18 cellular contexts compared by ENCODE assay signal in genomic region chr3:107679911-107680310, GRCh38.
A peak's percentile ranks its signal among the peaks of the same experiment; 100 is the strongest.
DNase-seq lines count a peak whose midpoint lies in the region; ATAC-seq and TF ChIP-seq lines count a peak whose summit lies in the region.
"Had no signal": no experiment of that assay in that cellular context is flagged by ENCODE, and none has a peak within 500 bp of the region (broad histone marks: within the 10 kb centered on the region; RNA-seq: fewer than 3 reads in every experiment).

No MANE protein-coding gene starts in this region.

- H3K4me3 Mint-ChIP-seq in activated T-cell treated with anti-CD3 and anti-CD28 coated beads, Interleukin-2, amount 50 U/mL, for 72 hours: no peak overlapping the region
- no peak overlapping the region for H3K4me3 Mint-ChIP-seq in activated T-cell treated with anti-CD3 and anti-CD28 coated beads, Interleukin-2, amount 50 U/mL, for 24 hours
- no peak overlapping the region for H3K4me3 Mint-ChIP-seq in dendritic cell treated with granulocyte-macrophage colony-stimulating factor and Interleukin-4, amounts not matched to agents 40 ng/mL and 50 ng/mL, for 4 days
- H3K4me3 Mint-ChIP-seq: CD8-positive, alpha-beta memory T cell had no signal

- TF ChIP-seq CTCF in tibial artery (IDR thresholded peaks at IDR 0.05): no peak
- no peak for TF ChIP-seq CTCF in ovary (IDR thresholded peaks at IDR 0.05)

- H3K4me3 ChIP-seq in tibial artery: no peak overlapping the region
- no peak overlapping the region for H3K4me3 ChIP-seq in ovary
- H3K4me3 ChIP-seq: BLaER1 had no signal

- H3K36me3 Mint-ChIP-seq in activated T-cell treated with anti-CD3 and anti-CD28 coated beads, Interleukin-2, amount 50 U/mL, for 72 hours (ENCODE audit: insufficient read depth in 2 of 2): no peaks in the 10 kb centered on the region
- H3K36me3 Mint-ChIP-seq in activated T-cell treated with anti-CD3 and anti-CD28 coated beads, Interleukin-2, amount 50 U/mL, for 24 hours (ENCODE audit: low read depth): no peaks in the 10 kb centered on the region
- H3K36me3 Mint-ChIP-seq in dendritic cell treated with granulocyte-macrophage colony-stimulating factor and Interleukin-4, amounts not matched to agents 40 ng/mL and 50 ng/mL, for 4 days (ENCODE audit: low read depth): peaks cover 11% of the 10 kb centered on the region

- H3K27ac ChIP-seq in tibial artery: peak overlapping the region; percentile 42 to 55
- H3K27ac ChIP-seq in ovary: no peak overlapping the region
- H3K27ac ChIP-seq: BLaER1 had no signal

- peak overlapping the region; percentile 25 for H3K27ac Mint-ChIP-seq in activated T-cell treated with anti-CD3 and anti-CD28 coated beads, Interleukin-2, amount 50 U/mL, for 72 hours
- no peak overlapping the region for H3K27ac Mint-ChIP-seq in activated T-cell treated with anti-CD3 and anti-CD28 coated beads, Interleukin-2, amount 50 U/mL, for 24 hours
- peak overlapping the region; percentile 73 for H3K27ac Mint-ChIP-seq in dendritic cell treated with granulocyte-macrophage colony-stimulating factor and Interleukin-4, amounts not matched to agents 40 ng/mL and 50 ng/mL, for 4 days
- H3K27ac Mint-ChIP-seq: CD8-positive, alpha-beta memory T cell had no signal

- TF ChIP-seq POLR2A in ovary (IDR thresholded peaks at IDR 0.05): no peak

- 74 to 91% (median 85%) methylated on average over 1 of the region's 1 CpG for WGBS in ovary, 3 donors

- no peak for ATAC-seq in activated T-cell treated with anti-CD3 and anti-CD28 coated beads, Interleukin-2, amount 50 U/mL, for 72 hours (replicated peaks in 1 of 2)
- ATAC-seq: PC-3 had no signal

- intact Hi-C loops in dendritic cell treated with granulocyte-macrophage colony-stimulating factor and Interleukin-4, amounts not matched to agents 40 ng/mL and 50 ng/mL, for 4 days (cut with micrococcal nuclease): loop anchor here (10.0 kb wide), 3 partner anchors 165 to 795 kb away; no protein-coding TSS in a partner anchor
- intact Hi-C loops in tibial artery (cut with DNase I; ENCODE audit: low total_unique reads) (no loop called here), ovary (cut with DNase I) (loop anchor here in 3 of 4 donors (10.0 kb wide), 3 partner anchors 55 to 245 kb away; no protein-coding TSS in a partner anchor)

- H3K9me3 ChIP-seq in tibial artery (no peaks in the 10 kb centered on the region), ovary (no peaks in the 10 kb centered on the region)
- H3K9me3 ChIP-seq: BLaER1 had no signal

- no peaks in the 10 kb centered on the region for H3K9me3 Mint-ChIP-seq in activated T-cell treated with anti-CD3 and anti-CD28 coated beads, Interleukin-2, amount 50 U/mL, for 72 hours
- no peaks in the 10 kb centered on the region for H3K9me3 Mint-ChIP-seq in activated T-cell treated with anti-CD3 and anti-CD28 coated beads, Interleukin-2, amount 50 U/mL, for 24 hours
- peaks cover 14% of the 10 kb centered on the region for H3K9me3 Mint-ChIP-seq in dendritic cell treated with granulocyte-macrophage colony-stimulating factor and Interleukin-4, amounts not matched to agents 40 ng/mL and 50 ng/mL, for 4 days
- H3K9me3 Mint-ChIP-seq: CD8-positive, alpha-beta memory T cell had no signal

- H3K4me1 Mint-ChIP-seq in activated T-cell treated with anti-CD3 and anti-CD28 coated beads, Interleukin-2, amount 50 U/mL, for 72 hours (ENCODE audit: low read depth): peaks cover 51% of the 10 kb centered on the region
- peaks cover 60% of the 10 kb centered on the region for H3K4me1 Mint-ChIP-seq in activated T-cell treated with anti-CD3 and anti-CD28 coated beads, Interleukin-2, amount 50 U/mL, for 24 hours (ENCODE audit: low read depth)
- peaks cover 45% of the 10 kb centered on the region for H3K4me1 Mint-ChIP-seq in dendritic cell treated with granulocyte-macrophage colony-stimulating factor and Interleukin-4, amounts not matched to agents 40 ng/mL and 50 ng/mL, for 4 days (ENCODE audit: low read depth)

- H3K27me3 ChIP-seq in tibial artery: no peaks in the 10 kb centered on the region
- H3K27me3 ChIP-seq in ovary: no peaks in the 10 kb centered on the region
- H3K27me3 ChIP-seq: BLaER1 had no signal

- no peak for DNase-seq in activated T-cell treated with anti-CD3 and anti-CD28 coated beads, Interleukin-2, amount 50 U/mL, for 72 hours
- DNase-seq in activated T-cell treated with anti-CD3 and anti-CD28 coated beads, Interleukin-2, amount 50 U/mL, for 24 hours: no peak
- DNase-seq in NCI-H69 (lab: John Stamatoyannopoulos, UW) (peak; percentile 21), tibial artery (no peak), ovary (no peak), NCI-H1048 (lab: John Stamatoyannopoulos, UW) (no peak)
- no peak for DNase-seq in activated CD4-positive, CD25-positive, alpha-beta regulatory T cell treated with anti-CD3 and anti-CD28 coated beads, Interleukin-2, amount 50 U/mL, for 72 hours
- DNase-seq: 8988T; CD8-positive, alpha-beta memory T cell; DMS79; KBM-7; NCI-H1436 treated with DMSO at 0.1 percent for 48 hours; NCI-H2081; NCI-H510A; NCI-H82; PC-3 had no signal

- H3K27me3 Mint-ChIP-seq in activated T-cell treated with anti-CD3 and anti-CD28 coated beads, Interleukin-2, amount 50 U/mL, for 72 hours (ENCODE audit: low read depth): no peaks in the 10 kb centered on the region
- H3K27me3 Mint-ChIP-seq in activated T-cell treated with anti-CD3 and anti-CD28 coated beads, Interleukin-2, amount 50 U/mL, for 24 hours: no peaks in the 10 kb centered on the region
- no peaks in the 10 kb centered on the region for H3K27me3 Mint-ChIP-seq in dendritic cell treated with granulocyte-macrophage colony-stimulating factor and Interleukin-4, amounts not matched to agents 40 ng/mL and 50 ng/mL, for 4 days
- H3K27me3 Mint-ChIP-seq: CD8-positive, alpha-beta memory T cell had no signal

- TF ChIP-seq EP300 in ovary (IDR thresholded peaks at IDR 0.05): no peak

- peaks cover 0 to 72% (median 28%) of the 10 kb centered on the region in 4 donors for H3K4me1 ChIP-seq in tibial artery
- no peaks in the 10 kb centered on the region for H3K4me1 ChIP-seq in ovary (ENCODE audit: insufficient read depth)

- no peaks in the 10 kb centered on the region for H3K36me3 ChIP-seq in tibial artery
- no peaks in the 10 kb centered on the region for H3K36me3 ChIP-seq in ovary

Comparison
In these comparisons a context has a peak if more than half of its experiments do, and no peak if none do; other contexts are left out.
1. H3K27ac ChIP-seq: peak in tibial artery (2 of 2); none in ovary (0 of 2).